In genomic region chr13:52695856-52696255, GRCh38 we compare ENCODE assay signal across 13 cellular contexts.
DNase-seq lines count a peak whose midpoint lies in the region; ATAC-seq and TF ChIP-seq lines count a peak whose summit lies in the region.
"Had no signal": no experiment of that assay in that cellular context is flagged by ENCODE, and none has a peak within 500 bp of the region (broad histone marks: within the 10 kb centered on the region; RNA-seq: fewer than 3 reads in every experiment).

No MANE protein-coding gene starts in this region.

- H2AFZ ChIP-seq in MM.1S (ENCODE audit: low read length) = no peak overlapping the region

- no peaks in the 10 kb centered on the region for H3K4me1 ChIP-seq in MM.1S (ENCODE audit: low read length)
- H3K4me1 ChIP-seq: esophagus squamous epithelium, pancreas, tibial artery had no signal

- CTCF ChIA-PET in AG04449 (lab: Yijun Ruan, JAX) = no interaction called here

- no peaks in the 10 kb centered on the region for H3K9me2 ChIP-seq in MM.1S (replicated peaks; ENCODE audit: insufficient read depth, low read length)

- no peaks in the 10 kb centered on the region for H3K79me2 ChIP-seq in MM.1S (ENCODE audit: low read length)

- H3K9me3 ChIP-seq in MM.1S (replicated peaks; ENCODE audit: insufficient read depth, low read length) = no peaks in the 10 kb centered on the region
- H3K9me3 ChIP-seq: esophagus squamous epithelium, pancreas, tibial artery had no signal

- H3K4me3 ChIP-seq in AG04449 (ENCODE audit: low read depth, low read length) = no peak overlapping the region
- H3K4me3 ChIP-seq in astrocyte of the cerebellum (ENCODE audit: low read depth, low read length) = no peak overlapping the region
- no peak overlapping the region for H3K4me3 ChIP-seq in MM.1S (ENCODE audit: low read length)
- H3K4me3 ChIP-seq: esophagus squamous epithelium, pancreas, tibial artery had no signal

- DNase-seq in AG04449 (ENCODE audit: low read depth, low spot score) = peak; percentile 21
- peak; percentile 1 for DNase-seq in astrocyte of the cerebellum (ENCODE audit: low read depth)
- DNase-seq in NCI-H1092 (lab: John Stamatoyannopoulos, UW) = no peak
- no peak for DNase-seq in HuH-7.5 (ENCODE audit: low spot score)
- no peak for DNase-seq in MM.1S
- DNase-seq in NCI-H1105 treated with DMSO at 0.1 percent for 48 hours (lab: John Stamatoyannopoulos, UW) = no peak
- DNase-seq: activated CD8-positive, alpha-beta memory T cell treated with anti-CD3 and anti-CD28 coated beads for 24 hours; esophagus squamous epithelium; NCI-H524 treated with DMSO at 0.1 percent for 48 hours; pancreas; tibial artery had no signal

- H3K27me3 ChIP-seq in MM.1S (replicated peaks; ENCODE audit: insufficient read depth, low read length) = no peaks in the 10 kb centered on the region
- H3K27me3 ChIP-seq: esophagus squamous epithelium, pancreas, tibial artery had no signal

- no peak for TF ChIP-seq POLR2A in GM18505 (IDR thresholded peaks at IDR 0.05; ENCODE audit: borderline replicate concordance, extremely low read depth, insufficient read depth, insufficient read length)

- no peaks in the 10 kb centered on the region for H3K36me3 ChIP-seq in MM.1S (replicated peaks; ENCODE audit: insufficient read depth, low read length)
- H3K36me3 ChIP-seq: pancreas had no signal

- peak; percentile 75 for ATAC-seq in GM18505 (IDR thresholded peaks at IDR 0.05; ENCODE audit: unreplicated experiment)
- ATAC-seq in HG03520 (IDR thresholded peaks at IDR 0.05; ENCODE audit: unreplicated experiment) = peak; percentile 76
- ATAC-seq: pancreas had no signal

- H4K20me1 ChIP-seq in MM.1S (ENCODE audit: insufficient read depth, low read length) = no peaks in the 10 kb centered on the region

- POLR2A ChIA-PET in AG04449 (lab: Yijun Ruan, JAX) = no interaction called here

- H3F3A ChIP-seq in MM.1S (ENCODE audit: insufficient read depth, low read length) = no peaks in the 10 kb centered on the region

- no peak for TF ChIP-seq CTCF in AG04449 (IDR thresholded peaks at IDR 0.05; ENCODE audit: insufficient read depth, low read length, missing control alignments)
- no peak for TF ChIP-seq CTCF in astrocyte of the cerebellum (IDR thresholded peaks at IDR 0.05; ENCODE audit: low read depth, low read length, missing control alignments)
- TF ChIP-seq CTCF in MM.1S (IDR thresholded peaks at IDR 0.05; ENCODE audit: low read length) = no peak

- H3K4me2 ChIP-seq in MM.1S (ENCODE audit: low read depth, low read length) = no peak overlapping the region

- in situ Hi-C loops in astrocyte of the cerebellum (cut with HindIII; ENCODE audit: low sequenced_read_pairs) = no loop called here

- H3K9ac ChIP-seq in MM.1S (ENCODE audit: low read length) = no peak overlapping the region

- H3K27ac ChIP-seq in MM.1S (ENCODE audit: low read length) = no peak overlapping the region
- H3K27ac ChIP-seq: esophagus squamous epithelium, pancreas, tibial artery had no signal

Comparison
In these comparisons a context has a peak if more than half of its experiments do, and no peak if none do; other contexts are left out.
1. DNase-seq: peak in AG04449 (single experiment) and astrocyte of the cerebellum (single experiment); none in NCI-H1092 (single experiment), HuH-7.5 (single experiment), MM.1S (single experiment) and NCI-H1105 treated with DMSO at 0.1 percent for 48 hours (single experiment).